ENCODE assay signal across 8 cellular contexts in the genomic region with DNA sequence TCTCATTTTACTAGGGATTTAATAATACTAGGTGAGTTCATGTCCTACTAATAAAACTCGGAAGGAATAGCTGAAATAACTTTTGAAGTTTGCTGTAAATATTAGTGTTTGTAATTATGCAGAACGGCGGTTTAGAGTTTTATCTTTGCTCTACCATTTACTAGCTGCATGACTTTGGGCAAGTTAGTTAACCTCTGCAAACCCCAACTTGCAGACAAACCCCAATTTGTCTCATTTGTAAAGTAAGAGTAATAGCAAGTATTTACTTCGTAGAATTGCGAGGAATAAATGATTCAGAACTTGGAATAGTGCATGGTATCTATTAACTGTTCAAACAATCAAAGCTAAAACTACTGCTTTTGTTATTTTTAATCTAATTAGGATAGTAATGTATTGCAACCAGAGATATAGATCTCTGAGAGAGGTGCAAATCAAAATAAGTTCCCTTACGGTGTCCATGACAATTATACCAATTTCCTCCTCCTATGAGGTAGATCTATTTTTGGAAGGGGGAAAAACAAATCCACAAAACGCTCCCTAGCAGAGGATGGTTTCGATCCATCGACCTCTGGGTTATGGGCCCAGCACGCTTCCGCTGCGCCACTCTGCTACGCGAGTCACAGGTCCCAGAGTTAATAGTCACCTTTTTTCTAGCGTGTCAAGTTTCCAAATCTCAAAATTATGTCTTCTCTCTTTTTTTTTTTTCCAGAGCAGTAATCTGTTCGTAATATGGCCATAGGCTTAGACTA. TPM values are rescaled to one million over a fixed set of nuclear protein-coding genes. Genes with fewer than 3 reads are reported as not detected.
DNase-seq lines count a peak whose midpoint lies in the region; ATAC-seq and TF ChIP-seq lines count a peak whose summit lies in the region.

No MANE protein-coding gene starts in this region.

- ATAC-seq in PC-3 (peak; percentile 44), HG02884 (IDR thresholded peaks at IDR 0.05; ENCODE audit: unreplicated experiment) (no peak)

- H3F3A ChIP-seq in PC-3 (ENCODE audit: low read length, unreplicated experiment), result peaks cover 7% of the 10 kb centered on the region

- H4K20me1 ChIP-seq in PC-3 (ENCODE audit: low read length), result no peaks in the 10 kb centered on the region

- TF ChIP-seq CTCF in PC-3 (conservative IDR thresholded peaks at IDR 0.05; ENCODE audit: low read depth, low read length) (no peak), ovary (IDR thresholded peaks at IDR 0.05) (no peak)

- H3K9me3 Mint-ChIP-seq in activated T-helper 2 cell treated with anti-CD3 and anti-CD28 coated beads, Interferon-gamma antibody, Interleukin-2, Interleukin-4, amounts not matched to agents 10 μg/mL and 5 μg/mL and 100 μg/mL, durations not matched to agents 14 hours and 24 hours and 36 hours, result no peaks in the 10 kb centered on the region

- TF ChIP-seq EP300 in ovary (IDR thresholded peaks at IDR 0.05), result no peak

- no TSS peak for BruUV-seq in PC-3 (replicated peaks; lab: Mats Ljungman, UMichigan)

- WGBS in ovary, 3 donors, result 29 to 32% (median 31%) methylated on average over 16 of the region's 16 CpGs

- DNase-seq in CD1c-positive myeloid dendritic cell (ENCODE audit: extremely low spot score) (peak; percentile 59), HT-29 (ENCODE audit: low spot score) (peak; percentile 86), PC-3 (peak; percentile 83), islet precursor cell (peak; percentile 72), ovary (no peak), posterior cingulate gyrus (no peak)
- peak; percentile 55 for DNase-seq in activated T-helper 2 cell treated with anti-CD3 and anti-CD28 coated beads, Interferon-gamma antibody, Interleukin-2, Interleukin-4, amounts not matched to agents 10 μg/mL and 5 μg/mL and 100 μg/mL, durations not matched to agents 14 hours and 24 hours and 36 hours (ENCODE audit: low spot score)

- H3K36me3 ChIP-seq in PC-3 (ENCODE audit: low read depth, low read length), result no peaks in the 10 kb centered on the region
- no peaks in the 10 kb centered on the region for H3K36me3 ChIP-seq in ovary

- H3K9ac ChIP-seq in PC-3 (ENCODE audit: low read length), result peak overlapping the region; percentile 31; the same call in 1 of the 2 replicates

- no peaks in the 10 kb centered on the region for H3K79me2 ChIP-seq in PC-3 (ENCODE audit: low read length)

- H3K9me2 ChIP-seq in PC-3 (replicated peaks; ENCODE audit: low read length), result no peaks in the 10 kb centered on the region

- H3K4me3 Mint-ChIP-seq in activated T-helper 2 cell treated with anti-CD3 and anti-CD28 coated beads, Interferon-gamma antibody, Interleukin-2, Interleukin-4, amounts not matched to agents 10 μg/mL and 5 μg/mL and 100 μg/mL, durations not matched to agents 14 hours and 24 hours and 36 hours (ENCODE audit: low read depth), result peak overlapping the region; percentile 84

- H2AFZ ChIP-seq in PC-3 (ENCODE audit: low read length), result peak overlapping the region; percentile 96

- peak overlapping the region; percentile 43 for H3K27ac Mint-ChIP-seq in activated T-helper 2 cell treated with anti-CD3 and anti-CD28 coated beads, Interferon-gamma antibody, Interleukin-2, Interleukin-4, amounts not matched to agents 10 μg/mL and 5 μg/mL and 100 μg/mL, durations not matched to agents 14 hours and 24 hours and 36 hours

- H3K4me1 Mint-ChIP-seq in activated T-helper 2 cell treated with anti-CD3 and anti-CD28 coated beads, Interferon-gamma antibody, Interleukin-2, Interleukin-4, amounts not matched to agents 10 μg/mL and 5 μg/mL and 100 μg/mL, durations not matched to agents 14 hours and 24 hours and 36 hours (ENCODE audit: low read depth), result peaks cover 48% of the 10 kb centered on the region

- POLR2A ChIA-PET in PC-3 (lab: Charles Lee; ENCODE audit: unreplicated experiment), result interaction anchor here (0.5 kb wide), 1 partner anchor 45 kb away, joined by 4 read pairs; a partner anchor contains a TSS

- no peaks in the 10 kb centered on the region for H3K36me3 Mint-ChIP-seq in activated T-helper 2 cell treated with anti-CD3 and anti-CD28 coated beads, Interferon-gamma antibody, Interleukin-2, Interleukin-4, amounts not matched to agents 10 μg/mL and 5 μg/mL and 100 μg/mL, durations not matched to agents 14 hours and 24 hours and 36 hours (ENCODE audit: low read depth)

- H3K27ac ChIP-seq in PC-3 (ENCODE audit: low read length) (no peak overlapping the region), ovary (no peak overlapping the region)

- H3K9me3 ChIP-seq in PC-3 (ENCODE audit: low read length) (no peaks in the 10 kb centered on the region), ovary (no peaks in the 10 kb centered on the region)

- H3K4me3 ChIP-seq in PC-3 (ENCODE audit: low read length), result peak overlapping the region; percentile 86
- no peak overlapping the region for H3K4me3 ChIP-seq in ovary

- CTCF ChIA-PET in PC-3 (lab: Charles Lee), result no interaction called here

- H3K4me1 ChIP-seq in PC-3 (ENCODE audit: insufficient read depth, low read length) (peaks cover 16% of the 10 kb centered on the region; the same call in 1 of the 2 replicates), ovary (ENCODE audit: insufficient read depth) (no peaks in the 10 kb centered on the region)

- intact Hi-C loops in PC-3 (cut with micrococcal nuclease) (loop anchor here (1.0 to 5.0 kb wide), 4 partner anchors 8 to 822 kb away; no protein-coding TSS in a partner anchor), ovary (cut with DNase I) (no loop called here), posterior cingulate gyrus (cut with DNase I) (no loop called here)
- intact Hi-C loops in activated T-helper 2 cell treated with anti-CD3 and anti-CD28 coated beads, Interferon-gamma antibody, Interleukin-2, Interleukin-4, amounts not matched to agents 10 μg/mL and 5 μg/mL and 100 μg/mL, durations not matched to agents 14 hours and 24 hours and 36 hours (cut with micrococcal nuclease), result loop anchor here (1.0 to 5.0 kb wide), 4 partner anchors 153 to 1147 kb away; no protein-coding TSS in a partner anchor

- peak overlapping the region; percentile 91 for H3K4me2 ChIP-seq in PC-3 (ENCODE audit: low read length)

- H3K27me3 ChIP-seq in PC-3 (ENCODE audit: low read length), result no peaks in the 10 kb centered on the region
- no peaks in the 10 kb centered on the region for H3K27me3 ChIP-seq in ovary

- TF ChIP-seq POLR2A in ovary (IDR thresholded peaks at IDR 0.05), result no peak

- H3K27me3 Mint-ChIP-seq in activated T-helper 2 cell treated with anti-CD3 and anti-CD28 coated beads, Interferon-gamma antibody, Interleukin-2, Interleukin-4, amounts not matched to agents 10 μg/mL and 5 μg/mL and 100 μg/mL, durations not matched to agents 14 hours and 24 hours and 36 hours (ENCODE audit: low read depth), result peaks cover 16% of the 10 kb centered on the region

RNA-seq across cellular contexts. Expression of gene BTN3A2, which starts 35.1 kb away (rescaled TPM):
- 5.5 and 9.4 TPM in 2 replicates for total RNA-seq in HT-29 (2014; rRNA removed; shearing (Covaris generic))
- total RNA-seq in PC-3 (2014; rRNA removed), result 2.4 and 5.4 TPM in 2 replicates
- total RNA-seq in activated T-helper 2 cell treated with anti-CD3 and anti-CD28 coated beads, Interferon-gamma antibody, Interleukin-2, Interleukin-4, amounts not matched to agents 10 μg/mL and 5 μg/mL and 100 μg/mL, durations not matched to agents 14 hours and 24 hours and 36 hours, result 61.2 and 63.2 TPM in 2 replicates
- 10 to 100 TPM in 6 of 7 donors, 1 to 10 TPM in 1; 9.9 to 36.5 (median 16.5) TPM for total RNA-seq in ovary
- 10 to 100 TPM; 22.9 to 45.7 TPM for polyA plus RNA-seq in ovary

RNA-seq across cellular contexts. Expression of gene BTN2A2, which starts 53.0 kb away (rescaled TPM):
- total RNA-seq in HT-29 (2014; rRNA removed; shearing (Covaris generic)), result 3.5 and 5.3 TPM in 2 replicates
- total RNA-seq in PC-3 (2014; rRNA removed) (9.1 and 11.4 TPM in 2 replicates), ovary (10 to 100 TPM; 10.7 to 23.0 (median 13.7) TPM)
- total RNA-seq in activated T-helper 2 cell treated with anti-CD3 and anti-CD28 coated beads, Interferon-gamma antibody, Interleukin-2, Interleukin-4, amounts not matched to agents 10 μg/mL and 5 μg/mL and 100 μg/mL, durations not matched to agents 14 hours and 24 hours and 36 hours, result 23.9 and 24.6 TPM in 2 replicates
- 10 to 100 TPM in 1 of 2 donors, 1 to 10 TPM in 1; 7.3 to 15.1 TPM for polyA plus RNA-seq in ovary

Comparison
In these comparisons a context has a peak if more than half of its experiments do, and no peak if none do; other contexts are left out.
1. DNase-seq: peak in CD1c-positive myeloid dendritic cell (single experiment), HT-29 (single experiment), PC-3 (single experiment), activated T-helper 2 cell treated with anti-CD3 and anti-CD28 coated beads, Interferon-gamma antibody, Interleukin-2, Interleukin-4, amounts not matched to agents 10 μg/mL and 5 μg/mL and 100 μg/mL, durations not matched to agents 14 hours and 24 hours and 36 hours (single experiment) and islet precursor cell (single experiment); none in ovary (0 of 5) and posterior cingulate gyrus (0 of 10).
2. intact Hi-C loops: an anchor here in PC-3 (1.0 to 5.0 kb wide) and activated T-helper 2 cell treated with anti-CD3 and anti-CD28 coated beads, Interferon-gamma antibody, Interleukin-2, Interleukin-4, amounts not matched to agents 10 μg/mL and 5 μg/mL and 100 μg/mL, durations not matched to agents 14 hours and 24 hours and 36 hours (1.0 to 5.0 kb wide); none called in ovary and posterior cingulate gyrus.